24 cellular contexts compared by ENCODE assay signal in the genomic region with DNA sequence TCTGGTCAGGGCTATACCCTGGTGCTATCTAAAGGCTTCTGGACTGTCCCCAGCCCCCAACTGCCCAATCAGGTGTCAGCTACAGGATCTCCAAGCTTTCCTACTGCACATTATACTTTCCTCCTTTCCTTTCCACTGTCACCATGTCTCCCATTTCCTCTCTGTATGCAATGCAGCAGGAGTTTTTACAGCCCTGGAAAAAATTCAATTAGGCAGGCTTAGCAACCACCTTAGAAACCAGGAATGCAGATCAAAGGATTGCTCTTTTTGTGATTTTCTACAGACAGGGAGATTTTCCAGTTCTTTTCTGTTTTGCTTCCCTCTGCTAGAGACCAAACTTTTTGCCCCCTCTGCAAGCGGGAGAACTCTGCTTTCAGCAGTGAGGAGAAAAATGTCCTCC. TPM values are rescaled to one million over a fixed set of nuclear protein-coding genes. Genes with fewer than 3 reads are reported as not detected.
DNase-seq lines count a peak whose midpoint lies in the region; ATAC-seq and TF ChIP-seq lines count a peak whose summit lies in the region.
"Had no signal": no experiment of that assay in that cellular context is flagged by ENCODE, and none has a peak within 500 bp of the region (broad histone marks: within the 10 kb centered on the region; RNA-seq: fewer than 3 reads in every experiment).

No MANE protein-coding gene starts in this region.

- no peaks in the 10 kb centered on the region for H3K9me3 Mint-ChIP-seq in GM23338
- H3K9me3 Mint-ChIP-seq in nephron: no peaks in the 10 kb centered on the region
- H3K9me3 Mint-ChIP-seq in progenitor cell of endocrine pancreas (ENCODE audit: low read depth): no peaks in the 10 kb centered on the region
- H3K9me3 Mint-ChIP-seq: CD4-positive, CD25-positive, alpha-beta regulatory T cell had no signal

- H3K27ac Mint-ChIP-seq in GM23338 (no peak overlapping the region), nephron (peak overlapping the region; percentile 26 to 71 (median 52)), progenitor cell of endocrine pancreas (peak overlapping the region; percentile 30)
- H3K27ac Mint-ChIP-seq: CD4-positive, CD25-positive, alpha-beta regulatory T cell had no signal

- H3K36me3 Mint-ChIP-seq in GM23338 (ENCODE audit: low read depth): no peaks in the 10 kb centered on the region
- H3K36me3 Mint-ChIP-seq in nephron (ENCODE audit: low read depth): no peaks in the 10 kb centered on the region
- no peaks in the 10 kb centered on the region for H3K36me3 Mint-ChIP-seq in progenitor cell of endocrine pancreas (ENCODE audit: insufficient read depth)
- H3K36me3 Mint-ChIP-seq: CD4-positive, CD25-positive, alpha-beta regulatory T cell had no signal

- no peaks in the 10 kb centered on the region for H3K79me2 ChIP-seq in GM23338 (replicated peaks; ENCODE audit: insufficient read depth)

- no peak overlapping the region for H3K4me2 ChIP-seq in GM23338
- H3K4me2 ChIP-seq: BLaER1, PC-9 had no signal

- H3K27me3 Mint-ChIP-seq in GM23338 (ENCODE audit: insufficient read depth, low read depth, poor library complexity): peaks cover 3% of the 10 kb centered on the region
- H3K27me3 Mint-ChIP-seq in nephron (ENCODE audit: low read depth): no peaks in the 10 kb centered on the region
- H3K27me3 Mint-ChIP-seq in progenitor cell of endocrine pancreas: no peaks in the 10 kb centered on the region

- H3K4me1 ChIP-seq in GM23338 (ENCODE audit: insufficient read depth) (peaks cover 38% of the 10 kb centered on the region), testis (no peaks in the 10 kb centered on the region)
- H3K4me1 ChIP-seq: BLaER1, SJCRH30 had no signal

- TF ChIP-seq POLR2A in testis (IDR thresholded peaks at IDR 0.05): no peak

- no peak overlapping the region for H3K27ac ChIP-seq in GM23338 (ENCODE audit: low read depth)
- no peak overlapping the region for H3K27ac ChIP-seq in testis
- H3K27ac ChIP-seq: BLaER1, PC-9, SJCRH30 had no signal

- TF ChIP-seq CTCF in GM23338 (conservative IDR thresholded peaks at IDR 0.05; ENCODE audit: low read depth in 2 of 2) (no peak), nephron (IDR thresholded peaks at IDR 0.05; ENCODE audit: unreplicated experiment in 3 of 3) (no peak), progenitor cell of endocrine pancreas (IDR thresholded peaks at IDR 0.05; ENCODE audit: unreplicated experiment) (no peak), testis (IDR thresholded peaks at IDR 0.05) (no peak)

- H3K4me3 ChIP-seq in GM23338 (no peak overlapping the region), testis (no peak overlapping the region)
- H3K4me3 ChIP-seq: BLaER1, MG63, PC-9, SJCRH30 had no signal

- H3K4me1 Mint-ChIP-seq in GM23338 (peaks cover 10% of the 10 kb centered on the region), nephron (no peaks in the 10 kb centered on the region), progenitor cell of endocrine pancreas (ENCODE audit: low read depth) (peaks cover 12% of the 10 kb centered on the region)

- no peaks in the 10 kb centered on the region for H3F3A ChIP-seq in GM23338 (replicated peaks; ENCODE audit: low read depth)

- no peaks in the 10 kb centered on the region for H3K9me3 ChIP-seq in testis
- H3K9me3 ChIP-seq: BLaER1, MG63, SJCRH30 had no signal

- intact Hi-C loops in testis (cut with DNase I; ENCODE audit: low total_unique reads): no loop called here

- H3K27me3 ChIP-seq in GM23338 (ENCODE audit: insufficient read depth) (no peaks in the 10 kb centered on the region), testis (no peaks in the 10 kb centered on the region)
- H3K27me3 ChIP-seq: BLaER1, SJCRH30 had no signal

- H3K4me3 Mint-ChIP-seq in GM23338 (no peak overlapping the region), nephron (no peak overlapping the region), progenitor cell of endocrine pancreas (ENCODE audit: low read depth) (no peak overlapping the region)
- H3K4me3 Mint-ChIP-seq: CD4-positive, CD25-positive, alpha-beta regulatory T cell had no signal

- WGBS in testis, 2 donors: 93 to 100% methylated on average over 1 of the region's 1 CpG

- ATAC-seq in GM23338: no peak
- ATAC-seq: Right ventricle myocardium inferior had no signal

- H3K36me3 ChIP-seq in GM23338 (ENCODE audit: insufficient read depth) (no peaks in the 10 kb centered on the region), testis (ENCODE audit: low read depth, missing control alignments) (no peaks in the 10 kb centered on the region)
- H3K36me3 ChIP-seq: BLaER1, MG63, SJCRH30 had no signal

- no peak overlapping the region for H2AFZ ChIP-seq in GM23338
- H2AFZ ChIP-seq: PC-9 had no signal

- H4K20me1 ChIP-seq in GM23338 (replicated peaks; ENCODE audit: insufficient read depth): no peaks in the 10 kb centered on the region
- H4K20me1 ChIP-seq: BLaER1 had no signal

- H3K9me2 ChIP-seq in GM23338 (ENCODE audit: insufficient read depth): no peaks in the 10 kb centered on the region

- DNase-seq in GM23338 (ENCODE audit: low spot score) (peak; percentile 25), astrocyte of the hippocampus (ENCODE audit: low read depth, low spot score) (peak; percentile 7), progenitor cell of endocrine pancreas (ENCODE audit: low spot score, unreplicated experiment) (no peak), testis (no peak), inferior parietal cortex (ENCODE audit: extremely low spot score) (no peak)
- no peak for DNase-seq in activated effector memory CD4-positive, alpha-beta T cell treated with anti-CD3 and anti-CD28 coated beads, Interleukin-2, amount 50 U/mL, for 16 hours
- DNase-seq: CD4-positive, CD25-positive, alpha-beta regulatory T cell; DMS53; H7; KG1; MG63; NCI-H1048; NCI-H1417; NCI-H1694; NCI-H2029 treated with DMSO at 0.1 percent for 48 hours; NCI-H446 treated with DMSO at 0.1 percent for 48 hours; NCI-H526; NCI-H82; NK-92 treated with Interleukin-12 subunit alpha and Interleukin-12 subunit beta, amount 100 ng/mL, for 24 hours; PC-9; SJCRH30 had no signal

TF ChIP-seq in GM23338, 12 proteins besides CTCF, POLR2A, EP300 and RAD21 (continues in another document):
- TF ChIP-seq POLR2AphosphoS5 (IDR thresholded peaks at IDR 0.05; ENCODE audit: low read depth) (no peak), JUNB (IDR thresholded peaks at IDR 0.05; ENCODE audit: unreplicated experiment) (no peak), ZNF462 (CRISPR knock-in tag; IDR thresholded peaks at IDR 0.05) (no peak), EZH2 (IDR thresholded peaks at IDR 0.05; ENCODE audit: low read depth, unreplicated experiment) (no peak)

RNA-seq across cellular contexts. Expression of gene NAF1, which starts 6.0 kb away (rescaled TPM):
- 44.3 and 51.2 TPM in 2 replicates for total RNA-seq in GM23338 (2014; rRNA removed; shearing (Covaris generic))
- polyA plus RNA-seq in GM23338 (2016; fragmentation: Nextera tagmentation; extraction: Ambion mirVana) (17.5 and 18.6 TPM in 2 replicates), testis (ENCODE audit: insufficient read depth, low read depth, low replicate concordance) (16.3 TPM)
- total RNA-seq in progenitor cell of endocrine pancreas (28.1 and 30.6 TPM in 2 replicates), testis (10 to 100 TPM; 42.3 to 46.8 TPM)

Comparison
In these comparisons a context has a peak if more than half of its experiments do, and no peak if none do; other contexts are left out.
1. DNase-seq: peak in GM23338 (single experiment) and astrocyte of the hippocampus (single experiment); none in progenitor cell of endocrine pancreas (single experiment), activated effector memory CD4-positive, alpha-beta T cell treated with anti-CD3 and anti-CD28 coated beads, Interleukin-2, amount 50 U/mL, for 16 hours (single experiment), testis (single experiment) and inferior parietal cortex (single experiment).